9 cellular contexts compared by ENCODE assay signal in genomic region chr14:34081576-34082136, GRCh38.
DNase-seq lines count a peak whose midpoint lies in the region; TF ChIP-seq lines count a peak whose summit lies in the region.
"Had no signal": no experiment of that assay in that cellular context is flagged by ENCODE, and none has a peak within 500 bp of the region (broad histone marks: within the 10 kb centered on the region; RNA-seq: fewer than 3 reads in every experiment).

No MANE protein-coding gene starts in this region.

- H3K27ac ChIP-seq in ACC112 (ENCODE audit: low read depth, low read length) (no peak overlapping the region), right atrium auricular region (peak overlapping the region; percentile 69 to 94)
- H3K27ac ChIP-seq: cardiac muscle cell had no signal

- H3K27me3 ChIP-seq in ACC112 (ENCODE audit: insufficient read depth, low read length) (peaks cover 28% of the 10 kb centered on the region), right atrium auricular region (no peaks in the 10 kb centered on the region)
- H3K27me3 ChIP-seq: cardiac muscle cell had no signal

- no peaks in the 10 kb centered on the region for H3K9me3 ChIP-seq in right atrium auricular region

- no peak overlapping the region for H2AFZ ChIP-seq in ACC112 (ENCODE audit: low read length, unreplicated experiment)

- TF ChIP-seq CTCF in right atrium auricular region (IDR thresholded peaks at IDR 0.05): no peak

- no peaks in the 10 kb centered on the region for H3K79me2 ChIP-seq in ACC112 (ENCODE audit: control insufficient read depth, insufficient read depth, low read length, unreplicated experiment)

- DNase-seq in HS-27A (ENCODE audit: low read depth) (peak; percentile 12), SW480 (ENCODE audit: low spot score) (peak; percentile 93), right atrium auricular region (ENCODE audit: low spot score) (no peak), hippocampal formation (lab: John Stamatoyannopoulos, UW) (no peak), SIG-M5 (lab: John Stamatoyannopoulos, UW) (no peak)
- no peak for DNase-seq in stimulated activated CD4-positive, alpha-beta T cell treated with anti-CD3 and anti-CD28 coated beads, Interleukin-15, amount 100 ng/mL, for 24 hours
- no peak for DNase-seq in activated CD8-positive, alpha-beta memory T cell treated with anti-CD3 and anti-CD28 coated beads for 24 hours

- H3K4me3 ChIP-seq in ACC112 (ENCODE audit: low read depth, low read length) (peak overlapping the region; percentile 20; the same call in 1 of the 2 replicates), right atrium auricular region (no peak overlapping the region)
- H3K4me3 ChIP-seq: cardiac muscle cell had no signal

- H3K36me3 ChIP-seq in ACC112 (ENCODE audit: insufficient read depth, low read length): no peaks in the 10 kb centered on the region
- H3K36me3 ChIP-seq in right atrium auricular region: no peaks in the 10 kb centered on the region
- H3K36me3 ChIP-seq: cardiac muscle cell had no signal

- peaks cover 14% of the 10 kb centered on the region for H3K4me1 ChIP-seq in ACC112 (ENCODE audit: control insufficient read depth, insufficient read depth, low read length, unreplicated experiment)
- peaks cover 0 to 19% of the 10 kb centered on the region in 2 donors for H3K4me1 ChIP-seq in right atrium auricular region

Comparison
In these comparisons a context has a peak if more than half of its experiments do, and no peak if none do; other contexts are left out.
1. DNase-seq: peak in HS-27A (single experiment) and SW480 (single experiment); none in right atrium auricular region (single experiment), hippocampal formation (0 of 2), stimulated activated CD4-positive, alpha-beta T cell treated with anti-CD3 and anti-CD28 coated beads, Interleukin-15, amount 100 ng/mL, for 24 hours (single experiment), SIG-M5 (single experiment) and activated CD8-positive, alpha-beta memory T cell treated with anti-CD3 and anti-CD28 coated beads for 24 hours (single experiment).